Comparison of ENCODE assay signal across 12 cellular contexts in genomic region chr5:176405656-176406435, GRCh38. TPM values are rescaled to one million over a fixed set of nuclear protein-coding genes. Genes with fewer than 3 reads are reported as not detected.
DNase-seq lines count a peak whose midpoint lies in the region; ATAC-seq, FAIRE-seq and TF ChIP-seq lines count a peak whose summit lies in the region.
"Had no signal": no experiment of that assay in that cellular context is flagged by ENCODE, and none has a peak within 500 bp of the region (broad histone marks: within the 10 kb centered on the region; RNA-seq: fewer than 3 reads in every experiment).

No MANE protein-coding gene starts in this region.

- H3K36me3 Mint-ChIP-seq in HFFc6 (ENCODE audit: low read depth) = peaks cover 21% of the 10 kb centered on the region; the same call in 1 of the 2 replicates
- H3K36me3 Mint-ChIP-seq in WTC11 = no peaks in the 10 kb centered on the region

- peaks cover 49% of the 10 kb centered on the region for H3K4me1 ChIP-seq in mucosa of descending colon (ENCODE audit: low read depth)
- H3K4me1 ChIP-seq in effector memory CD4-positive, alpha-beta T cell (ENCODE audit: control insufficient read depth, insufficient read depth, low read length, poor library complexity, severe bottlenecking) = no peaks in the 10 kb centered on the region

- intact Hi-C loops in mucosa of descending colon (cut with DNase I, micrococcal nuclease) = no loop called here

- no peak for TF ChIP-seq POLR2A in H54 (IDR thresholded peaks at IDR 0.05; ENCODE audit: low read depth, low read length)

- H3K4me3 Mint-ChIP-seq in HFFc6 (no peak overlapping the region), WTC11 (no peak overlapping the region)
- H3K4me3 Mint-ChIP-seq: CD4-positive, alpha-beta memory T cell had no signal

- H3K36me3 ChIP-seq in mucosa of descending colon (ENCODE audit: low read depth) = no peaks in the 10 kb centered on the region
- peaks cover 21% of the 10 kb centered on the region for H3K36me3 ChIP-seq in effector memory CD4-positive, alpha-beta T cell (ENCODE audit: control insufficient read depth, insufficient read depth, low read length)

- H3K9me3 Mint-ChIP-seq in HFFc6 (no peaks in the 10 kb centered on the region), WTC11 (no peaks in the 10 kb centered on the region)
- H3K9me3 Mint-ChIP-seq: CD4-positive, alpha-beta memory T cell had no signal

- DNase-seq in HFFc6 (no peak), WTC11 (ENCODE audit: low spot score) (peak; percentile 54), mucosa of descending colon (peak; percentile 60 to 65 (median 65)), D721Med (ENCODE audit: insufficient read length, low spot score) (no peak), H54 (ENCODE audit: insufficient read length, low spot score) (no peak)
- no peak for DNase-seq in effector memory CD4-positive, alpha-beta T cell
- DNase-seq: anterior cingulate cortex; CD4-positive, alpha-beta memory T cell; NCI-H1417 treated with DMSO at 0.1 percent for 48 hours; NCI-H524 treated with DMSO at 0.1 percent for 48 hours; retina; SHP77 treated with DMSO at 0.1 percent for 48 hours had no signal

- H3K9me3 ChIP-seq in mucosa of descending colon = no peaks in the 10 kb centered on the region
- H3K9me3 ChIP-seq in effector memory CD4-positive, alpha-beta T cell (ENCODE audit: control insufficient read depth, low read length) = no peaks in the 10 kb centered on the region

- no peak overlapping the region for H3K27ac Mint-ChIP-seq in HFFc6
- H3K27ac Mint-ChIP-seq in WTC11 = peak overlapping the region; percentile 75

- FAIRE-seq in D721Med (lab: Jason Lieb, UNC) (no peak), H54 (lab: Jason Lieb, UNC) (no peak)

- no peak overlapping the region for H3K27ac ChIP-seq in effector memory CD4-positive, alpha-beta T cell (ENCODE audit: insufficient read depth, low read length, poor library complexity, severe bottlenecking)

- H3K4me1 Mint-ChIP-seq in HFFc6 (ENCODE audit: low read depth) = peaks cover 8% of the 10 kb centered on the region
- H3K4me1 Mint-ChIP-seq in WTC11 = peaks cover 3% of the 10 kb centered on the region

- peak; percentile 89 for ATAC-seq in WTC11
- ATAC-seq in mucosa of descending colon = peak; percentile 67

- H3K27me3 ChIP-seq in effector memory CD4-positive, alpha-beta T cell (replicated peaks; ENCODE audit: control insufficient read depth, insufficient read depth, low read length, poor library complexity, severe bottlenecking) = no peaks in the 10 kb centered on the region

- H3K27me3 Mint-ChIP-seq in HFFc6 (ENCODE audit: insufficient read depth) = no peaks in the 10 kb centered on the region; the same call in 1 of the 2 replicates
- no peaks in the 10 kb centered on the region for H3K27me3 Mint-ChIP-seq in WTC11 (ENCODE audit: low read depth)
- H3K27me3 Mint-ChIP-seq: CD4-positive, alpha-beta memory T cell had no signal

- POLR2A ChIA-PET in WTC11 (lab: Charles Lee) = no interaction called here

- H3K4me3 ChIP-seq in mucosa of descending colon = no peak overlapping the region
- H3K4me3 ChIP-seq in effector memory CD4-positive, alpha-beta T cell (ENCODE audit: insufficient read depth, low read depth, low read length, poor library complexity, severe bottlenecking) = no peak overlapping the region

- peak; percentile 27; the same call in 1 of the 2 replicates for TF ChIP-seq CTCF in HFFc6 (IDR thresholded peaks at IDR 0.05)
- TF ChIP-seq CTCF in WTC11 (IDR thresholded peaks at IDR 0.05) = no peak
- TF ChIP-seq CTCF in mucosa of descending colon (IDR thresholded peaks at IDR 0.05) = peak; percentile 29
- no peak for TF ChIP-seq CTCF in D721Med (IDR thresholded peaks at IDR 0.05; ENCODE audit: insufficient read depth, missing control alignments)

- CTCF ChIA-PET in WTC11 (lab: Charles Lee) = interaction anchor here (0.6 to 4.7 kb wide), 22 partner anchors 10 to 676 kb away, joined by 3 to 30 read pairs (median 4); partner anchors contain the start of genes CLTB, FAF2, HIGD2A and KIAA1191

TF ChIP-seq in WTC11, 78 proteins besides CTCF, POLR2A, EP300 and RAD21:
- TF ChIP-seq ZNF121 (CRISPR knock-in tag; IDR thresholded peaks at IDR 0.05) (0 out of 2 replicates have a peak, but pooled peaks have one; percentile 42), GTF2I (CRISPR knock-in tag; conservative IDR thresholded peaks at IDR 0.05) (no peak)

RNA-seq across cellular contexts. Expression of gene CLTB, which starts 10.5 kb away (rescaled TPM):
- 100 to 1,000 TPM; 178 to 226 (median 202) TPM for total RNA-seq in HFFc6 (2021; fragmentation: NEBNext Ultra II Directional; extraction: Animal tissue kit (Norgen Biotek cat#: 25700))
- 28.6 to 33.8 TPM (median 30.3 TPM) in 3 replicates for total RNA-seq in WTC11 (2021)
- 100 to 1,000 TPM; 144 to 234 (median 199) TPM for total RNA-seq in mucosa of descending colon

RNA-seq across cellular contexts. Expression of gene HIGD2A, which starts 17.3 kb away (rescaled TPM):
- 100 to 1,000 TPM in 4 of 6 experiments, 10 to 100 TPM in 2; 90.4 to 109 (median 105) TPM for total RNA-seq in HFFc6 (2021; fragmentation: NEBNext Ultra II Directional; extraction: Animal tissue kit (Norgen Biotek cat#: 25700))
- total RNA-seq in WTC11 (2021) = 98.2 to 112 TPM (median 108 TPM) in 3 replicates
- total RNA-seq in mucosa of descending colon = 100 to 1,000 TPM; 186 to 257 (median 198) TPM

RNA-seq across cellular contexts. Expression of gene NOP16, which starts 17.4 kb away (rescaled TPM):
- 10 to 100 TPM; 27.8 to 48.7 (median 33.2) TPM for total RNA-seq in HFFc6 (2021; fragmentation: NEBNext Ultra II Directional; extraction: Animal tissue kit (Norgen Biotek cat#: 25700))
- total RNA-seq in WTC11 (2021) (51.7 to 57.7 TPM (median 52.1 TPM) in 3 replicates), mucosa of descending colon (10 to 100 TPM; 17.0 to 22.9 (median 18.4) TPM)

RNA-seq across cellular contexts. Expression of gene ARL10, which starts 40.6 kb away (rescaled TPM):
- 1 to 10 TPM; 6.6 to 8.9 (median 8.0) TPM for total RNA-seq in HFFc6 (2021; fragmentation: NEBNext Ultra II Directional; extraction: Animal tissue kit (Norgen Biotek cat#: 25700))
- total RNA-seq in WTC11 (2021) (6.8 to 11.4 TPM (median 10.9 TPM) in 3 replicates), mucosa of descending colon (10 to 100 TPM in 1 of 3 donors, 1 to 10 TPM in 2; 2.1 to 12.2 (median 2.3) TPM)

RNA-seq across cellular contexts. Expression of gene FAF2, which starts 42.3 kb away (rescaled TPM):
- 10 to 100 TPM; 43.4 to 53.1 (median 49.3) TPM for total RNA-seq in HFFc6 (2021; fragmentation: NEBNext Ultra II Directional; extraction: Animal tissue kit (Norgen Biotek cat#: 25700))
- total RNA-seq in WTC11 (2021) (31.9 to 32.9 TPM (median 32.1 TPM) in 3 replicates), mucosa of descending colon (10 to 100 TPM; 33.1 to 36.1 (median 33.4) TPM)

Comparison
In these comparisons a context has a peak if more than half of its experiments do, and no peak if none do; other contexts are left out.
1. DNase-seq: peak in WTC11 (single experiment) and mucosa of descending colon (3 of 3); none in HFFc6 (single experiment), effector memory CD4-positive, alpha-beta T cell (0 of 3), D721Med (single experiment) and H54 (single experiment).
2. CTCF ChIP-seq: peak in HFFc6 (single experiment) and mucosa of descending colon (single experiment); none in WTC11 (single experiment) and D721Med (single experiment).